Comparison of ENCODE assay signal across 7 cellular contexts in the genomic region with DNA sequence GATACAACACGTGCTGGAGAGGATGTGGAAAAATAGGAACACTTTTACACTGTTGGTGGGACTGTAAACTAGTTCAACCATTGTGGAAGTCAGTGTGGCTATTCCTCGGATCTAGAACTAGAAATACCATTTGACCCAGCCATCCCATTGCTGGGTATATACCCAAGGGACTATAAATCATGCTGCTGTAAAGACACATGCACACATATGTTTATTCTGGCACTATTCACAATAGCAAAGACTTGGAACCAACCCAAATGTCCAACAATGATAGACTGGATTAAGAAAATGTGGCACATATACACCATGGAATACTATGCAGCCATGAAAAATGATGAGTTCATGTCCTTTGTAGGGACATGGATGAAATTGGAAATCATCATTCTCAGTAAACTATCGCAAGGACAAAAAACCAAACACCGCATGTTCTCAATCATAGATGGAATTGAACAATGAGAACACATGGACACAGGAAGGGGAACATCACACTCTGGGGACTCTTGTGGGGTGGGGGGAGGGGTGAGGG. TPM values are rescaled to one million over a fixed set of nuclear protein-coding genes. Genes with fewer than 3 reads are reported as not detected.
"Had no signal": no experiment of that assay in that cellular context is flagged by ENCODE, and none has a peak within 500 bp of the region (broad histone marks: within the 10 kb centered on the region; RNA-seq: fewer than 3 reads in every experiment).

No MANE protein-coding gene starts in this region.

RNA-seq across cellular contexts. Expression of gene PMCH, which starts 50.5 kb away (rescaled TPM):
- total RNA-seq: GM23248, GM23338, H1, H4, H7, H9, HFFc6 had no signal
- polyA plus RNA-seq: GM23248, H1 had no signal
